Comparison of ENCODE assay signal across 8 cellular contexts in the genomic region with DNA sequence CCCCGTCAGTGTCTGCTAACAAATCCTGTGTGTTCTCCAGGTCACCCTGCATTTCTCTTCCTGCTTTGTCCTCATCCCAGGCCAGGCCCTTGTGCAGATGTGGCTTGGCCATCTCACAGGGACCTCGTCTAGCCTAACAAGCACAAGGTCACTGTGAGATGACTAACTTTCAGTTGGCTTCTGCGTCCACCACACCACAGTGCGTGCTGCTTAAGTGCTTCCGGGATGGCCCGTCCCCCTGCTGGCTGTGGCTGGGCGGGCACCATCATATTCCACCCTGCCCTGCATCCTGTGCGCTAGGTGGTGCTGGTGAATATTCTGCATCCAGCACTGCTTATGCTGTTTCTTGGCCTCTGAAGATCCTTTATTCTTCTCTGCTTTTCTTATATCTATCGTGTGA. TPM values are rescaled to one million over a fixed set of nuclear protein-coding genes. Genes with fewer than 3 reads are reported as not detected.
DNase-seq lines count a peak whose midpoint lies in the region; ATAC-seq and TF ChIP-seq lines count a peak whose summit lies in the region.

No MANE protein-coding gene starts in this region.

- H3K27ac ChIP-seq in OCI-LY7 (ENCODE audit: low read depth, low read length, poor library complexity, severe bottlenecking): no peak overlapping the region

- peak; percentile 41 for DNase-seq in activated CD8-positive, alpha-beta memory T cell treated with anti-CD3 and anti-CD28 coated beads, Interleukin-2, amount 10 ng/mL, durations not matched to agents 7 days and 5 days
- DNase-seq in activated CD8-positive, alpha-beta memory T cell treated with anti-CD3 and anti-CD28 coated beads, Interleukin-2, amount 50 U/mL, for 48 hours: no peak
- DNase-seq in OCI-LY7 (ENCODE audit: low spot score): peak; percentile 13
- peak; percentile 41 for DNase-seq in fibroblast of mammary gland (ENCODE audit: low read depth)
- peak; percentile 5 for DNase-seq in stimulated activated naive CD8-positive, alpha-beta T cell treated with anti-CD3 and anti-CD28 coated beads, Interleukin-15, Interleukin-2, amounts not matched to agents 100 U/mL and 50 U/mL, for 24 hours
- no peak for DNase-seq in GM20000 (ENCODE audit: low spot score)
- no peak for DNase-seq in COR-L47 (lab: John Stamatoyannopoulos, UW)
- DNase-seq in activated CD4-positive, alpha-beta T cell treated with anti-CD3 and anti-CD28 coated beads, Interleukin-2, amount 50 U/mL, for 4 hours: no peak

- H3K27ac Mint-ChIP-seq in activated CD8-positive, alpha-beta memory T cell treated with anti-CD3 and anti-CD28 coated beads, Interleukin-2, amount 10 ng/mL, durations not matched to agents 7 days and 5 days: no peak overlapping the region

- H3K9me3 ChIP-seq in OCI-LY7 (ENCODE audit: low read length): no peaks in the 10 kb centered on the region

- TF ChIP-seq CTCF in OCI-LY7 (conservative IDR thresholded peaks at IDR 0.05; ENCODE audit: low read length) (peak; percentile 47), fibroblast of mammary gland (conservative IDR thresholded peaks at IDR 0.05; ENCODE audit: control insufficient read depth, insufficient read depth, low read depth, low read length) (peak; percentile 29), GM20000 (IDR thresholded peaks at IDR 0.05; ENCODE audit: extremely low read depth, missing control alignments) (no peak)

- no peak overlapping the region for H2AFZ ChIP-seq in OCI-LY7 (ENCODE audit: low read length)

- no peaks in the 10 kb centered on the region for H3K79me2 ChIP-seq in OCI-LY7 (ENCODE audit: insufficient read depth, low read depth, low read length)

- H3K36me3 Mint-ChIP-seq in activated CD8-positive, alpha-beta memory T cell treated with anti-CD3 and anti-CD28 coated beads, Interleukin-2, amount 10 ng/mL, durations not matched to agents 7 days and 5 days: peaks cover 15% of the 10 kb centered on the region

- no peaks in the 10 kb centered on the region for H3K4me1 ChIP-seq in OCI-LY7 (ENCODE audit: insufficient read depth, low read length, poor library complexity, severe bottlenecking)

- H3K4me3 ChIP-seq in OCI-LY7 (ENCODE audit: low read depth, low read length, poor library complexity, severe bottlenecking) (no peak overlapping the region), fibroblast of mammary gland (ENCODE audit: control insufficient read depth, low read depth, low read length) (no peak overlapping the region)

- H3K27me3 Mint-ChIP-seq in activated CD8-positive, alpha-beta memory T cell treated with anti-CD3 and anti-CD28 coated beads, Interleukin-2, amount 10 ng/mL, durations not matched to agents 7 days and 5 days: no peaks in the 10 kb centered on the region

- H3K4me2 ChIP-seq in OCI-LY7 (ENCODE audit: low read length): no peak overlapping the region

- no peaks in the 10 kb centered on the region for H4K20me1 ChIP-seq in OCI-LY7 (ENCODE audit: insufficient read depth, low read length)

- POLR2A ChIA-PET in OCI-LY7 (lab: Charles Lee): no interaction called here

- peak; percentile 58 for ATAC-seq in activated CD8-positive, alpha-beta memory T cell treated with anti-CD3 and anti-CD28 coated beads, Interleukin-2, amount 10 ng/mL, durations not matched to agents 7 days and 5 days
- ATAC-seq in stimulated activated naive CD8-positive, alpha-beta T cell treated with anti-CD3 and anti-CD28 coated beads, Interleukin-15, Interleukin-2, amounts not matched to agents 100 U/mL and 50 U/mL, for 24 hours: peak; percentile 57

- no peak overlapping the region for H3K4me3 Mint-ChIP-seq in activated CD8-positive, alpha-beta memory T cell treated with anti-CD3 and anti-CD28 coated beads, Interleukin-2, amount 10 ng/mL, durations not matched to agents 7 days and 5 days

- CTCF ChIA-PET in activated CD8-positive, alpha-beta memory T cell treated with anti-CD3 and anti-CD28 coated beads, Interleukin-2, amount 10 ng/mL, durations not matched to agents 7 days and 5 days (lab: Charles Lee): no interaction called here
- CTCF ChIA-PET in OCI-LY7 (lab: Charles Lee; ENCODE audit: unreplicated experiment): no interaction called here

- no peaks in the 10 kb centered on the region for H3K9me2 ChIP-seq in OCI-LY7 (ENCODE audit: insufficient read depth, low read length)

- BruUV-seq in OCI-LY7 (replicated peaks; lab: Mats Ljungman, UMichigan): no TSS peak

- peaks cover 6% of the 10 kb centered on the region for H3K4me1 Mint-ChIP-seq in activated CD8-positive, alpha-beta memory T cell treated with anti-CD3 and anti-CD28 coated beads, Interleukin-2, amount 10 ng/mL, durations not matched to agents 7 days and 5 days

- intact Hi-C loops in OCI-LY7 (cut with micrococcal nuclease; ENCODE audit: unreplicated experiment): no loop called here

- H3K36me3 ChIP-seq in OCI-LY7 (ENCODE audit: insufficient read depth, low read length): peaks cover 96% of the 10 kb centered on the region

- H3K9me3 Mint-ChIP-seq in activated CD8-positive, alpha-beta memory T cell treated with anti-CD3 and anti-CD28 coated beads, Interleukin-2, amount 10 ng/mL, durations not matched to agents 7 days and 5 days (ENCODE audit: low read depth): no peaks in the 10 kb centered on the region

RNA-seq across cellular contexts. Expression of gene RBBP7, which starts 33.8 kb away (rescaled TPM):
- total RNA-seq in activated CD8-positive, alpha-beta memory T cell treated with anti-CD3 and anti-CD28 coated beads, Interleukin-2, amount 10 ng/mL, durations not matched to agents 7 days and 5 days: 100 to 1,000 TPM; 178 to 193 TPM
- total RNA-seq in OCI-LY7 (2014; rRNA removed; shearing (Covaris generic)): 144 and 161 TPM in 2 replicates
- 251 and 270 TPM in 2 replicates for total RNA-seq in OCI-LY7 (2022)

RNA-seq across cellular contexts. Expression of gene TXLNG, which starts 50.1 kb away (rescaled TPM):
- total RNA-seq in activated CD8-positive, alpha-beta memory T cell treated with anti-CD3 and anti-CD28 coated beads, Interleukin-2, amount 10 ng/mL, durations not matched to agents 7 days and 5 days: 10 to 100 TPM; 10.2 to 13.2 TPM
- 16.2 and 16.9 TPM in 2 replicates for total RNA-seq in OCI-LY7 (2014; rRNA removed; shearing (Covaris generic))
- 20.1 and 22.0 TPM in 2 replicates for total RNA-seq in OCI-LY7 (2022)

Comparison
In these comparisons a context has a peak if more than half of its experiments do, and no peak if none do; other contexts are left out.
1. DNase-seq: peak in activated CD8-positive, alpha-beta memory T cell treated with anti-CD3 and anti-CD28 coated beads, Interleukin-2, amount 10 ng/mL, durations not matched to agents 7 days and 5 days (single experiment), OCI-LY7 (single experiment), fibroblast of mammary gland (single experiment) and stimulated activated naive CD8-positive, alpha-beta T cell treated with anti-CD3 and anti-CD28 coated beads, Interleukin-15, Interleukin-2, amounts not matched to agents 100 U/mL and 50 U/mL, for 24 hours (single experiment); none in activated CD8-positive, alpha-beta memory T cell treated with anti-CD3 and anti-CD28 coated beads, Interleukin-2, amount 50 U/mL, for 48 hours (single experiment), GM20000 (single experiment), COR-L47 (single experiment) and activated CD4-positive, alpha-beta T cell treated with anti-CD3 and anti-CD28 coated beads, Interleukin-2, amount 50 U/mL, for 4 hours (0 of 2).